Comparison of ENCODE assay signal across 9 cellular contexts in the genomic region with DNA sequence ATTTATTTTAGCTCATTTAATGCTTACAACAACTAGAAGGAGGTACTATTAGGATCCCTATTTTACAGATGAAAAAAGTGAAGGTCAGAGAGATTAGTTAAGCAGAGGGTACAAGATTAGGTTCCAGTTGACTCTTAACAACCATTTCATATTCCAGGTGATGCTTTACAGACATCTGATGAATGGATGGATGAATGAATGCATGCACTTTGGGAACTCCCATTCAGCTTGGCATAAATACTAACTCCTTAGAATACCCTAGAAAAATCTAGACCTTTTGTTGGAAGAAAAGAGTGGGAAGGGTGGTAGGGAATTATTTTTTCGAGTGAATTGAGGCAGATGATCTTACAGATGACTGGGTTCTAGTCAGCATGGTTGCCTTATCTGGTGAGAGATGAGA. TPM values are rescaled to one million over a fixed set of nuclear protein-coding genes. Genes with fewer than 3 reads are reported as not detected.
DNase-seq lines count a peak whose midpoint lies in the region; ATAC-seq lines count a peak whose summit lies in the region.
"Had no signal": no experiment of that assay in that cellular context is flagged by ENCODE, and none has a peak within 500 bp of the region (broad histone marks: within the 10 kb centered on the region; RNA-seq: fewer than 3 reads in every experiment).

No MANE protein-coding gene starts in this region.

- H3K14ac ChIP-seq in mesenchymal stem cell (ENCODE audit: low read length in 2 of 2): no peak overlapping the region

- peak overlapping the region; percentile 98 for H3K9ac ChIP-seq in mesenchymal stem cell (ENCODE audit: low read length)

- peak overlapping the region; percentile 87 for H3K27ac Mint-ChIP-seq in activated T-cell treated with anti-CD3 and anti-CD28 coated beads, Interleukin-2, amount 50 U/mL, for 72 hours
- H3K27ac Mint-ChIP-seq in activated naive CD8-positive, alpha-beta T cell treated with anti-CD3 and anti-CD28 coated beads, Interleukin-2, amount 10 ng/mL, durations not matched to agents 7 days and 5 days: peak overlapping the region; percentile 100

- peaks cover 0 to 5% of the 10 kb centered on the region in 2 donors for H3K9me3 Mint-ChIP-seq in activated T-cell treated with anti-CD3 and anti-CD28 coated beads, Interleukin-2, amount 50 U/mL, for 72 hours
- peaks cover 3% of the 10 kb centered on the region for H3K9me3 Mint-ChIP-seq in activated naive CD8-positive, alpha-beta T cell treated with anti-CD3 and anti-CD28 coated beads, Interleukin-2, amount 10 ng/mL, durations not matched to agents 7 days and 5 days

- H4K8ac ChIP-seq in mesenchymal stem cell (ENCODE audit: low read length): peak overlapping the region; percentile 100

- H3K4me3 ChIP-seq in mesenchymal stem cell (ENCODE audit: insufficient read depth in 1 of 2, low read depth in 1 of 2, low read length in 2 of 2) (peak overlapping the region in 1 of 2 experiments; percentile 98), thymus (ENCODE audit: low read length) (peak overlapping the region; percentile 91)

- POLR2A ChIA-PET in activated naive CD8-positive, alpha-beta T cell treated with anti-CD3 and anti-CD28 coated beads, Interleukin-2, amount 10 ng/mL, durations not matched to agents 7 days and 5 days (lab: Charles Lee): interaction anchor here (1.4 to 1.6 kb wide), 2 partner anchors 19 to 20 kb away, joined by 4 read pairs; a partner anchor contains a TSS

- H3K36me3 ChIP-seq in mesenchymal stem cell (ENCODE audit: control insufficient read depth in 1 of 2, insufficient read depth in 2 of 2, low read depth in 1 of 2, low read length in 2 of 2): peaks cover 3 to 22% of the 10 kb centered on the region in 2 experiments
- peaks cover 11% of the 10 kb centered on the region for H3K36me3 ChIP-seq in thymus (ENCODE audit: control insufficient read depth, insufficient read depth)

- no peak overlapping the region for H3K27ac ChIP-seq in mesenchymal stem cell (ENCODE audit: low read length, poor library complexity, severe bottlenecking)
- H3K27ac ChIP-seq in thymus (ENCODE audit: low read depth): no peak overlapping the region

- WGBS in mesenchymal stem cell: 100% methylated on average over 1 of the region's 1 CpG
- 96% methylated on average over 1 of the region's 1 CpG for WGBS in thymus

- H3K36me3 Mint-ChIP-seq in activated T-cell treated with anti-CD3 and anti-CD28 coated beads, Interleukin-2, amount 50 U/mL, for 72 hours (ENCODE audit: insufficient read depth in 2 of 2): peaks cover 18 to 22% of the 10 kb centered on the region in 2 donors
- H3K36me3 Mint-ChIP-seq in activated naive CD8-positive, alpha-beta T cell treated with anti-CD3 and anti-CD28 coated beads, Interleukin-2, amount 10 ng/mL, durations not matched to agents 7 days and 5 days: peaks cover 18% of the 10 kb centered on the region

- H3K4me3 Mint-ChIP-seq in activated T-cell treated with anti-CD3 and anti-CD28 coated beads, Interleukin-2, amount 50 U/mL, for 72 hours: peak overlapping the region; percentile 92 to 99
- H3K4me3 Mint-ChIP-seq in activated naive CD8-positive, alpha-beta T cell treated with anti-CD3 and anti-CD28 coated beads, Interleukin-2, amount 10 ng/mL, durations not matched to agents 7 days and 5 days: peak overlapping the region; percentile 99

- H2AK5ac ChIP-seq in mesenchymal stem cell (ENCODE audit: low read length, severe bottlenecking): no peak overlapping the region

- peak overlapping the region; percentile 64 to 84 for H3K4ac ChIP-seq in mesenchymal stem cell (ENCODE audit: low read depth in 1 of 2, low read length in 2 of 2)

- no peak overlapping the region for H2BK5ac ChIP-seq in mesenchymal stem cell (ENCODE audit: low read depth, low read length, poor library complexity, severe bottlenecking)

- no peak overlapping the region for H2BK12ac ChIP-seq in mesenchymal stem cell (ENCODE audit: low read length in 2 of 2)

- H2AFZ ChIP-seq in mesenchymal stem cell (ENCODE audit: low read depth, low read length): peak overlapping the region; percentile 94

- H4K91ac ChIP-seq in mesenchymal stem cell (ENCODE audit: low read length): no peak overlapping the region

- H3K4me1 ChIP-seq in mesenchymal stem cell (ENCODE audit: control insufficient read depth, insufficient read depth, low read depth, low read length) (no peaks in the 10 kb centered on the region), thymus (ENCODE audit: control insufficient read depth, insufficient read depth, low read length) (peaks cover 8% of the 10 kb centered on the region)

- peaks cover 12% of the 10 kb centered on the region for H3K27me3 Mint-ChIP-seq in activated T-cell treated with anti-CD3 and anti-CD28 coated beads, Interleukin-2, amount 50 U/mL, for 72 hours (ENCODE audit: low read depth)
- H3K27me3 Mint-ChIP-seq in activated naive CD8-positive, alpha-beta T cell treated with anti-CD3 and anti-CD28 coated beads, Interleukin-2, amount 10 ng/mL, durations not matched to agents 7 days and 5 days: peaks cover 24% of the 10 kb centered on the region

- H2BK15ac ChIP-seq in mesenchymal stem cell (ENCODE audit: low read depth, poor library complexity, severe bottlenecking): no peak overlapping the region

- H3K9me3 ChIP-seq in mesenchymal stem cell (ENCODE audit: control insufficient read depth, low read length) (peaks cover 4% of the 10 kb centered on the region), thymus (ENCODE audit: control insufficient read depth) (peaks cover 1% of the 10 kb centered on the region)

- peak overlapping the region in 1 of 2 experiments; percentile 92 for H3K18ac ChIP-seq in mesenchymal stem cell (ENCODE audit: low read depth in 1 of 2, low read length in 2 of 2)

- ATAC-seq in activated T-cell treated with anti-CD3 and anti-CD28 coated beads, Interleukin-2, amount 50 U/mL, for 72 hours (replicated peaks in 1 of 2): no peak
- no peak for ATAC-seq in activated naive CD8-positive, alpha-beta T cell treated with anti-CD3 and anti-CD28 coated beads, Interleukin-2, amount 10 ng/mL, durations not matched to agents 7 days and 5 days (ENCODE audit: low read depth)
- ATAC-seq in HG02678 (IDR thresholded peaks at IDR 0.05; ENCODE audit: unreplicated experiment) (no peak), HG02981 (IDR thresholded peaks at IDR 0.05; ENCODE audit: unreplicated experiment) (no peak)

- peaks cover 0 to 6% of the 10 kb centered on the region in 2 experiments for H3K27me3 ChIP-seq in mesenchymal stem cell (ENCODE audit: control insufficient read depth in 1 of 2, insufficient read depth in 1 of 2, low read length in 2 of 2)
- peaks cover 7% of the 10 kb centered on the region for H3K27me3 ChIP-seq in thymus (ENCODE audit: control insufficient read depth, insufficient read depth)

- no peak overlapping the region for H3K23ac ChIP-seq in mesenchymal stem cell (ENCODE audit: low read length in 2 of 2)

- H3K4me1 Mint-ChIP-seq in activated T-cell treated with anti-CD3 and anti-CD28 coated beads, Interleukin-2, amount 50 U/mL, for 72 hours (ENCODE audit: low read depth): peaks cover 44% of the 10 kb centered on the region
- H3K4me1 Mint-ChIP-seq in activated naive CD8-positive, alpha-beta T cell treated with anti-CD3 and anti-CD28 coated beads, Interleukin-2, amount 10 ng/mL, durations not matched to agents 7 days and 5 days: peaks cover 24% of the 10 kb centered on the region

- peak overlapping the region; percentile 63 for H3K4me2 ChIP-seq in mesenchymal stem cell (ENCODE audit: low read length, poor library complexity, severe bottlenecking)

- peaks cover 9% of the 10 kb centered on the region for H3K79me1 ChIP-seq in mesenchymal stem cell (replicated peaks; ENCODE audit: low read length, poor library complexity, severe bottlenecking)

- no peak for DNase-seq in activated T-cell treated with anti-CD3 and anti-CD28 coated beads, Interleukin-2, amount 50 U/mL, for 72 hours
- DNase-seq in activated T-cell treated with anti-CD3 and anti-CD28 coated beads for 4 hours: no peak
- no peak for DNase-seq in activated naive CD8-positive, alpha-beta T cell treated with anti-CD3 and anti-CD28 coated beads, Interleukin-2, amount 10 ng/mL, durations not matched to agents 7 days and 5 days
- no peak for DNase-seq in mesenchymal stem cell
- no peak for DNase-seq in NCI-H2107 (lab: John Stamatoyannopoulos, UW)

- H2BK120ac ChIP-seq in mesenchymal stem cell (ENCODE audit: low read depth, low read length): no peak overlapping the region

RNA-seq across cellular contexts. Expression of a gene that starts 0.7 kb away (rescaled TPM):
- total RNA-seq in activated T-cell treated with anti-CD3 and anti-CD28 coated beads, Interleukin-2, amount 50 U/mL, for 72 hours: 10 to 100 TPM; 71.6 to 78.3 TPM
- 10 to 100 TPM; 67.3 to 73.0 TPM for total RNA-seq in activated naive CD8-positive, alpha-beta T cell treated with anti-CD3 and anti-CD28 coated beads, Interleukin-2, amount 10 ng/mL, durations not matched to agents 7 days and 5 days
- 112 TPM for polyA plus RNA-seq in mesenchymal stem cell (2013, experiment 1 of 2)
- 116 TPM for polyA plus RNA-seq in mesenchymal stem cell (2013, experiment 2 of 2)
- 77.1 TPM for polyA plus RNA-seq in thymus

RNA-seq across cellular contexts. Expression of a gene that starts 19.1 kb away (rescaled TPM):
- not detected for total RNA-seq in activated T-cell treated with anti-CD3 and anti-CD28 coated beads, Interleukin-2, amount 50 U/mL, for 72 hours
- not detected for total RNA-seq in activated naive CD8-positive, alpha-beta T cell treated with anti-CD3 and anti-CD28 coated beads, Interleukin-2, amount 10 ng/mL, durations not matched to agents 7 days and 5 days
- not detected for polyA plus RNA-seq in mesenchymal stem cell (2013, experiment 1 of 2)
- polyA plus RNA-seq in mesenchymal stem cell (2013, experiment 2 of 2): not detected
- 1.1 TPM for polyA plus RNA-seq in thymus
- total RNA-seq: lung had no signal
- polyA plus RNA-seq: lung had no signal
